ENCODE assay signal across 14 cellular contexts in the genomic region with DNA sequence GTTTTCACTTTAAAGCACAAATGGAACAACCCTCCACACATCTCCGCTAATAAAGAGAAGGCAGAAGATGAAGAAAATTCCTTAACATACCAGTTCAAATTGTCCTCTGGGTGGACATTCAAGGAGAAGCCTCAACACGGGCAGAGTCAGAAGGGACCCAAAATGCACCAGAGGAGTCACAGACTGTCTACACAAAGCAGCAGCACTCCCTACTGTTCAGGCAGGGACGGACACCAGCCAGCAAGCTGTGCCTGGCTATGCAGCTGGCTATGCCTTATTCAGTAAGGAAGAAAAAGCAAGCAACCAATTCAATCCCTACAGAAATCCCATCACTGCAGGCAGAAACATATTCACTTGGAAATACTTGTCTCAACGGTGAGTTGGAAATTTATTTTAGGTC. TPM values are rescaled to one million over a fixed set of nuclear protein-coding genes. Genes with fewer than 3 reads are reported as not detected.
A peak's percentile ranks its signal among the peaks of the same experiment; 100 is the strongest.
DNase-seq lines count a peak whose midpoint lies in the region; ATAC-seq and TF ChIP-seq lines count a peak whose summit lies in the region.
"Had no signal": no experiment of that assay in that cellular context is flagged by ENCODE, and none has a peak within 500 bp of the region (broad histone marks: within the 10 kb centered on the region; RNA-seq: fewer than 3 reads in every experiment).

No MANE protein-coding gene starts in this region.

- CTCF ChIA-PET in HCT116 (lab: Charles Lee), result no interaction called here

- ATAC-seq in HCT116 (peak; percentile 84), right lobe of liver (peak in 3 of 4 donors; percentile 56 to 66 (median 64)), GM19035 (IDR thresholded peaks at IDR 0.05; ENCODE audit: unreplicated experiment) (no peak)
- ATAC-seq in stimulated activated memory B cell treated with anti-CD40 and anti-IgM and Interleukin-4, amounts not matched to agents 10 μg/mL and 1 μg/mL and 100 μg/mL, for 72 hours, result no peak

- no peak overlapping the region for H3K9ac ChIP-seq in HCT116 (ENCODE audit: low read length)

- H3K4me2 ChIP-seq in HCT116 (ENCODE audit: low read length), result no peak overlapping the region

- H3K4me1 ChIP-seq in HCT116 (ENCODE audit: control insufficient read depth in 1 of 2, insufficient read depth in 2 of 2, low read length in 2 of 2) (peaks cover 2 to 18% of the 10 kb centered on the region in 2 experiments; a peak in 2 of 4 replicates), right lobe of liver (peaks cover 0 to 22% (median 5%) of the 10 kb centered on the region in 4 donors)

- no peak for TF ChIP-seq POLR2A in HCT116 (IDR thresholded peaks at IDR 0.05; ENCODE audit: borderline replicate concordance, extremely low read depth, insufficient read depth, insufficient read length)
- no peak for TF ChIP-seq POLR2A in right lobe of liver (IDR thresholded peaks at IDR 0.05)

- POLR2A ChIA-PET in HCT116 (lab: Charles Lee), result interaction anchor here (0.9 to 1.1 kb wide), 2 partner anchors 17 to 43 kb away, joined by 3 read pairs; partner anchors contain the start of gene CNP

- intact Hi-C loops in HCT116 (cut with micrococcal nuclease) (no loop called here), right lobe of liver (cut with DNase I) (no loop called here)

- peaks cover 63% of the 10 kb centered on the region for H3K4me1 Mint-ChIP-seq in stimulated activated memory B cell treated with anti-CD40 and anti-IgM and Interleukin-4, amounts not matched to agents 10 μg/mL and 1 μg/mL and 100 μg/mL, for 72 hours

- H3K79me2 ChIP-seq in HCT116 (ENCODE audit: insufficient read depth, low read length), result peaks cover 99% of the 10 kb centered on the region

- H3K27ac ChIP-seq in 22Rv1 (no peak overlapping the region), HCT116 (ENCODE audit: low read depth, low read length) (no peak overlapping the region), caudate nucleus (ENCODE audit: low read depth, low read length) (peak overlapping the region; percentile 31), right lobe of liver (no peak overlapping the region)
- H3K27ac ChIP-seq: suprapubic skin, VCaP had no signal

- 68% methylated on average over 4 of the region's 4 CpGs for WGBS in right lobe of liver (ENCODE audit: insufficient coverage, low coverage, low lambda C conversion rate, missing lambda C conversion rate)

- no peaks in the 10 kb centered on the region for H3K9me2 ChIP-seq in HCT116 (ENCODE audit: insufficient read depth)

- TF ChIP-seq CTCF in 22Rv1 (IDR thresholded peaks at IDR 0.05), result 0 out of 2 replicates have a peak, but pooled peaks have one; percentile 12
- TF ChIP-seq CTCF in HCT116 (IDR thresholded peaks at IDR 0.05 in 2 of 3, conservative IDR thresholded peaks at IDR 0.05 in 1 of 3; ENCODE audit: borderline replicate concordance in 1 of 3, insufficient read depth in 1 of 3, low read depth in 2 of 3, low read length in 2 of 3), result peak in 2 of 3 experiments; percentile 15 to 36; a peak in 3 of 6 replicates
- TF ChIP-seq CTCF in right lobe of liver (IDR thresholded peaks at IDR 0.05), result peak in 3 of 4 donors; percentile 21 to 35 (median 23)

- H2AFZ ChIP-seq in HCT116 (ENCODE audit: low read depth, low read length, poor library complexity, severe bottlenecking), result no peak overlapping the region

- H4K20me1 ChIP-seq in HCT116 (ENCODE audit: insufficient read depth), result peaks cover 12% of the 10 kb centered on the region; the same call in 1 of the 2 replicates

- H3K9me3 Mint-ChIP-seq in stimulated activated memory B cell treated with anti-CD40 and anti-IgM and Interleukin-4, amounts not matched to agents 10 μg/mL and 1 μg/mL and 100 μg/mL, for 72 hours, result no peaks in the 10 kb centered on the region

- H3K36me3 ChIP-seq in HCT116 (ENCODE audit: control insufficient read depth in 1 of 2, insufficient read depth in 2 of 2, low read length in 2 of 2), result no peaks in the 10 kb centered on the region
- H3K36me3 ChIP-seq in right lobe of liver, result no peaks in the 10 kb centered on the region
- H3K36me3 ChIP-seq: suprapubic skin had no signal

- H3K4me3 Mint-ChIP-seq in stimulated activated memory B cell treated with anti-CD40 and anti-IgM and Interleukin-4, amounts not matched to agents 10 μg/mL and 1 μg/mL and 100 μg/mL, for 72 hours, result no peak overlapping the region
- H3K4me3 Mint-ChIP-seq: B cell had no signal

- H3K27me3 Mint-ChIP-seq in stimulated activated memory B cell treated with anti-CD40 and anti-IgM and Interleukin-4, amounts not matched to agents 10 μg/mL and 1 μg/mL and 100 μg/mL, for 72 hours, result no peaks in the 10 kb centered on the region
- H3K27me3 Mint-ChIP-seq: B cell had no signal

- RAD21 ChIA-PET in HCT116 (lab: Charles Lee; ENCODE audit: low non-redundant PET in 1 of 2, low total read pairs in 2 of 2, uncharacterized antibody in 2 of 2, unreplicated experiment in 2 of 2), result no interaction called here

- H3K27me3 ChIP-seq in HCT116 (ENCODE audit: insufficient read depth, low read length) (no peaks in the 10 kb centered on the region), right lobe of liver (no peaks in the 10 kb centered on the region)
- H3K27me3 ChIP-seq: suprapubic skin had no signal

- peaks cover 14% of the 10 kb centered on the region for H3K36me3 Mint-ChIP-seq in stimulated activated memory B cell treated with anti-CD40 and anti-IgM and Interleukin-4, amounts not matched to agents 10 μg/mL and 1 μg/mL and 100 μg/mL, for 72 hours

- H3K27ac Mint-ChIP-seq in stimulated activated memory B cell treated with anti-CD40 and anti-IgM and Interleukin-4, amounts not matched to agents 10 μg/mL and 1 μg/mL and 100 μg/mL, for 72 hours, result no peak overlapping the region
- H3K27ac Mint-ChIP-seq: B cell had no signal

- peak; percentile 46 for TF ChIP-seq RAD21 in HCT116 (IDR thresholded peaks at IDR 0.05; ENCODE audit: low read depth)

- BruUV-seq in HCT116 (replicated peaks; lab: Mats Ljungman, UMichigan), result no TSS peak

- DNase-seq in HCT116 (ENCODE audit: low read depth, low spot score) (no peak), caudate nucleus (lab: John Stamatoyannopoulos, UW) (peak in 53 of 61 donors; percentile 9 to 84 (median 56)), right lobe of liver (no peak), DMS153 (lab: John Stamatoyannopoulos, UW) (no peak), A172 (ENCODE audit: low spot score) (no peak)
- DNase-seq: activated naive CD4-positive, alpha-beta T cell treated with Interleukin-2 at 50 U/mL for 16 hours; MV-4-11; stimulated activated CD4-positive, alpha-beta T cell treated with anti-CD3 and anti-CD28 coated beads, Interleukin-2, amount 100 ng/mL, for 24 hours had no signal

- no peak overlapping the region for H3K4me3 ChIP-seq in HCT116 (replicated peaks in 1 of 2; ENCODE audit: low read depth in 1 of 2, low read length in 2 of 2)
- no peak overlapping the region for H3K4me3 ChIP-seq in right lobe of liver
- H3K4me3 ChIP-seq: suprapubic skin had no signal

- H3K9me3 ChIP-seq in HCT116 (ENCODE audit: control insufficient read depth in 1 of 2, insufficient read depth in 1 of 2, low read depth in 1 of 2, low read length in 2 of 2) (no peaks in the 10 kb centered on the region), right lobe of liver (no peaks in the 10 kb centered on the region)
- H3K9me3 ChIP-seq: suprapubic skin had no signal

TF ChIP-seq in HCT116, 20 proteins besides CTCF, POLR2A, EP300 and RAD21 (continues in another document):
- TF ChIP-seq JUND (IDR thresholded peaks at IDR 0.05), result no peak
- no peak for TF ChIP-seq SRF (IDR thresholded peaks at IDR 0.05; ENCODE audit: low read depth)
- TF ChIP-seq REST (IDR thresholded peaks at IDR 0.05; ENCODE audit: low read depth), result no peak
- no peak for TF ChIP-seq ZFX (IDR thresholded peaks at IDR 0.05)
- no peak for TF ChIP-seq EGR1 (IDR thresholded peaks at IDR 0.05; ENCODE audit: low read depth)
- TF ChIP-seq TCF7L2 (IDR thresholded peaks at IDR 0.05; ENCODE audit: borderline replicate concordance, extremely low read depth, insufficient read depth, insufficient read length), result no peak
- no peak for TF ChIP-seq CEBPB (IDR thresholded peaks at IDR 0.05; ENCODE audit: low read depth)
- TF ChIP-seq SP1 (IDR thresholded peaks at IDR 0.05; ENCODE audit: low read depth), result no peak

RNA-seq across cellular contexts. Expression of gene DNAJC7, which starts 8.1 kb away (rescaled TPM):
- 113 TPM for total RNA-seq in HCT116 (2021; ENCODE audit: unreplicated experiment)
- 85.1 and 91.0 TPM in 2 replicates for polyA plus RNA-seq in HCT116 (2012)
- 10 to 100 TPM; 32.7 to 40.3 (median 35.2) TPM for total RNA-seq in right lobe of liver
- 118 and 132 TPM in 2 replicates for total RNA-seq in A172 (2014; rRNA removed; shearing (Covaris generic))

RNA-seq across cellular contexts. Expression of gene NKIRAS2, which starts 10.7 kb away (rescaled TPM):
- 26.4 TPM for total RNA-seq in HCT116 (2021; ENCODE audit: unreplicated experiment)
- polyA plus RNA-seq in HCT116 (2012), result 29.2 and 32.0 TPM in 2 replicates
- total RNA-seq in right lobe of liver, result 10 to 100 TPM; 11.1 to 27.0 (median 12.3) TPM
- 48.6 and 51.8 TPM in 2 replicates for total RNA-seq in A172 (2014; rRNA removed; shearing (Covaris generic))

RNA-seq across cellular contexts. Expression of gene C17orf113, which starts 41.2 kb away (rescaled TPM):
- total RNA-seq in HCT116 (2021; ENCODE audit: unreplicated experiment) (2.3 TPM), right lobe of liver (under 1 TPM; 0.06 to 0.42 (median 0.12) TPM)
- polyA plus RNA-seq in HCT116 (2012), result 1.9 and 2.1 TPM in 2 replicates
- not detected in 2 replicates for total RNA-seq in A172 (2014; rRNA removed; shearing (Covaris generic))

RNA-seq across cellular contexts. Expression of gene CNP, which starts 42.6 kb away (rescaled TPM):
- total RNA-seq in HCT116 (2021; ENCODE audit: unreplicated experiment), result 51.2 TPM
- polyA plus RNA-seq in HCT116 (2012), result 37.8 and 40.6 TPM in 2 replicates
- 10 to 100 TPM; 30.1 to 42.7 (median 33.0) TPM for total RNA-seq in right lobe of liver
- 110 and 127 TPM in 2 replicates for total RNA-seq in A172 (2014; rRNA removed; shearing (Covaris generic))

Comparison
In these comparisons a context has a peak if more than half of its experiments do, and no peak if none do; other contexts are left out.
1. ATAC-seq: peak in HCT116 (single experiment) and right lobe of liver (3 of 4); none in stimulated activated memory B cell treated with anti-CD40 and anti-IgM and Interleukin-4, amounts not matched to agents 10 μg/mL and 1 μg/mL and 100 μg/mL, for 72 hours (single experiment) and GM19035 (single experiment).
2. DNase-seq: peak in caudate nucleus (53 of 61); none in HCT116 (single experiment), right lobe of liver (0 of 3), DMS153 (single experiment) and A172 (single experiment).
3. Peak in every context shown above with its lines, with median percentiles within 50 percentile points of each other: CTCF ChIP-seq.